In genomic region chr1:43999455-43999854, GRCh38 we compare ENCODE assay signal across 30 cellular contexts.
"Had no signal": no experiment of that assay in that cellular context is flagged by ENCODE, and none has a peak within 500 bp of the region (broad histone marks: within the 10 kb centered on the region; RNA-seq: fewer than 3 reads in every experiment).

No MANE protein-coding gene starts in this region.

- H3K36me3 Mint-ChIP-seq: naive B cell; stimulated activated naive B cell treated with anti-CD40 and anti-IgM and Interleukin-4, amounts not matched to agents 10 μg/mL and 1 μg/mL and 100 μg/mL, for 72 hours had no signal

- H3K4me1 Mint-ChIP-seq: activated naive CD4-positive, alpha-beta T cell treated with anti-CD3 and anti-CD28 coated beads, Interleukin-2, amount 50 U/mL, for 24 hours; activated naive CD8-positive, alpha-beta T cell treated with anti-CD3 and anti-CD28 coated beads, Interleukin-2, amount 50 U/mL, for 24 hours had no signal

- H3K4me3 Mint-ChIP-seq: activated CD4-positive, alpha-beta memory T cell treated with anti-CD3 and anti-CD28 coated beads, Interleukin-2, amount 10 ng/mL, durations not matched to agents 7 days and 5 days; activated naive CD4-positive, alpha-beta T cell treated with anti-CD3 and anti-CD28 coated beads, Interleukin-2, amount 50 U/mL, for 24 hours; activated naive CD8-positive, alpha-beta T cell treated with anti-CD3 and anti-CD28 coated beads, Interleukin-2, amount 50 U/mL, for 24 hours; activated T-cell treated with anti-CD3 and anti-CD28 coated beads, Interleukin-2, amount 50 U/mL, for 24 hours; dendritic cell treated with granulocyte-macrophage colony-stimulating factor and Interleukin-4, amounts not matched to agents 40 ng/mL and 50 ng/mL, for 4 days; naive B cell; nephron progenitor cell; stimulated activated naive B cell treated with anti-CD40 and anti-IgM and Interleukin-4, amounts not matched to agents 10 μg/mL and 1 μg/mL and 100 μg/mL, for 72 hours; T-helper 17 cell had no signal

- H3K4me2 ChIP-seq: smooth muscle cell had no signal

- H3K4me1 ChIP-seq: lower lobe of right lung, parathyroid adenoma, psoas muscle had no signal

- DNase-seq: activated CD4-positive, alpha-beta memory T cell treated with anti-CD3 and anti-CD28 coated beads, Interleukin-2, amount 10 ng/mL, durations not matched to agents 7 days and 5 days; activated CD4-positive, alpha-beta T cell treated with anti-CD3 and anti-CD28 coated beads for 48 hours; activated CD8-positive, alpha-beta memory T cell treated with anti-CD3 and anti-CD28 coated beads, Interleukin-2, amount 50 U/mL, for 48 hours; activated gamma-delta T cell; activated naive CD8-positive, alpha-beta T cell treated with anti-CD3 and anti-CD28 coated beads, Interleukin-2, amount 50 U/mL, for 24 hours; activated T-cell treated with anti-CD3 and anti-CD28 coated beads, Interleukin-2, amount 50 U/mL, for 24 hours; central memory CD4-positive, alpha-beta T cell; esophagus squamous epithelium; foreskin melanocyte; kidney glomerular epithelial cell; lower lobe of right lung; naive B cell; nephron progenitor cell; psoas muscle; stimulated activated CD4-positive, alpha-beta T cell treated with anti-CD3 and anti-CD28 coated beads, Interleukin-1b, Interleukin-23, amount 100 ng/mL, for 48 hours; stimulated activated CD4-positive, alpha-beta T cell treated with anti-CD3 and anti-CD28 coated beads, Interleukin-4, amount 100 ng/mL, for 4 hours; stimulated activated naive B cell treated with anti-CD40 and anti-IgM and Interleukin-4, amounts not matched to agents 10 μg/mL and 1 μg/mL and 100 μg/mL, for 72 hours; stomach; T-helper 17 cell; T1000; WERI-Rb-1 had no signal

- H3K27me3 Mint-ChIP-seq: activated CD4-positive, alpha-beta memory T cell treated with anti-CD3 and anti-CD28 coated beads, Interleukin-2, amount 10 ng/mL, durations not matched to agents 7 days and 5 days; activated naive CD4-positive, alpha-beta T cell treated with anti-CD3 and anti-CD28 coated beads, Interleukin-2, amount 50 U/mL, for 24 hours; activated naive CD8-positive, alpha-beta T cell treated with anti-CD3 and anti-CD28 coated beads, Interleukin-2, amount 50 U/mL, for 24 hours; activated T-cell treated with anti-CD3 and anti-CD28 coated beads, Interleukin-2, amount 50 U/mL, for 24 hours; stimulated activated naive B cell treated with anti-CD40 and anti-IgM and Interleukin-4, amounts not matched to agents 10 μg/mL and 1 μg/mL and 100 μg/mL, for 72 hours had no signal

- ATAC-seq: activated CD4-positive, CD25-positive, alpha-beta regulatory T cell treated with anti-CD3 and anti-CD28 coated beads, Interleukin-2, amount 50 U/mL, for 24 hours; activated naive CD8-positive, alpha-beta T cell treated with anti-CD3 and anti-CD28 coated beads, Interleukin-2, amount 50 U/mL, for 24 hours; left lobe of liver; lower lobe of right lung; psoas muscle; stimulated activated naive B cell treated with anti-CD40 and anti-IgM and Interleukin-4, amounts not matched to agents 10 μg/mL and 1 μg/mL and 100 μg/mL, for 72 hours; T-helper 17 cell had no signal

- H3K9me3 Mint-ChIP-seq: activated CD4-positive, alpha-beta memory T cell treated with anti-CD3 and anti-CD28 coated beads, Interleukin-2, amount 10 ng/mL, durations not matched to agents 7 days and 5 days; activated naive CD4-positive, alpha-beta T cell treated with anti-CD3 and anti-CD28 coated beads, Interleukin-2, amount 50 U/mL, for 24 hours; activated naive CD8-positive, alpha-beta T cell treated with anti-CD3 and anti-CD28 coated beads, Interleukin-2, amount 50 U/mL, for 24 hours; activated T-cell treated with anti-CD3 and anti-CD28 coated beads, Interleukin-2, amount 50 U/mL, for 24 hours; dendritic cell treated with granulocyte-macrophage colony-stimulating factor and Interleukin-4, amounts not matched to agents 40 ng/mL and 50 ng/mL, for 4 days; naive B cell; nephron progenitor cell; stimulated activated naive B cell treated with anti-CD40 and anti-IgM and Interleukin-4, amounts not matched to agents 10 μg/mL and 1 μg/mL and 100 μg/mL, for 72 hours had no signal

- H3K27me3 ChIP-seq: esophagus squamous epithelium, stomach, suprapubic skin, tibial nerve had no signal

- H3K36me3 ChIP-seq: WERI-Rb-1 had no signal

- H3K4me3 ChIP-seq: esophagus squamous epithelium, lower lobe of right lung, psoas muscle, smooth muscle cell, stomach, suprapubic skin, tibial nerve had no signal

- H3K9ac ChIP-seq: parathyroid adenoma had no signal

- H3K27ac Mint-ChIP-seq: activated CD4-positive, alpha-beta memory T cell treated with anti-CD3 and anti-CD28 coated beads, Interleukin-2, amount 10 ng/mL, durations not matched to agents 7 days and 5 days; activated naive CD4-positive, alpha-beta T cell treated with anti-CD3 and anti-CD28 coated beads, Interleukin-2, amount 50 U/mL, for 24 hours; activated naive CD8-positive, alpha-beta T cell treated with anti-CD3 and anti-CD28 coated beads, Interleukin-2, amount 50 U/mL, for 24 hours; activated T-cell treated with anti-CD3 and anti-CD28 coated beads, Interleukin-2, amount 50 U/mL, for 24 hours; dendritic cell treated with granulocyte-macrophage colony-stimulating factor and Interleukin-4, amounts not matched to agents 40 ng/mL and 50 ng/mL, for 4 days; naive B cell; nephron progenitor cell; stimulated activated naive B cell treated with anti-CD40 and anti-IgM and Interleukin-4, amounts not matched to agents 10 μg/mL and 1 μg/mL and 100 μg/mL, for 72 hours; T-helper 17 cell had no signal

- H3K9me3 ChIP-seq: esophagus squamous epithelium, lower lobe of right lung, psoas muscle, stomach, suprapubic skin, tibial nerve had no signal

- H3K27ac ChIP-seq: epithelial cell of prostate, esophagus squamous epithelium, lower lobe of right lung, parathyroid adenoma, psoas muscle, stomach, suprapubic skin, tibial nerve, WERI-Rb-1 had no signal
